ENCODE assay signal across 8 cellular contexts in the genomic region with DNA sequence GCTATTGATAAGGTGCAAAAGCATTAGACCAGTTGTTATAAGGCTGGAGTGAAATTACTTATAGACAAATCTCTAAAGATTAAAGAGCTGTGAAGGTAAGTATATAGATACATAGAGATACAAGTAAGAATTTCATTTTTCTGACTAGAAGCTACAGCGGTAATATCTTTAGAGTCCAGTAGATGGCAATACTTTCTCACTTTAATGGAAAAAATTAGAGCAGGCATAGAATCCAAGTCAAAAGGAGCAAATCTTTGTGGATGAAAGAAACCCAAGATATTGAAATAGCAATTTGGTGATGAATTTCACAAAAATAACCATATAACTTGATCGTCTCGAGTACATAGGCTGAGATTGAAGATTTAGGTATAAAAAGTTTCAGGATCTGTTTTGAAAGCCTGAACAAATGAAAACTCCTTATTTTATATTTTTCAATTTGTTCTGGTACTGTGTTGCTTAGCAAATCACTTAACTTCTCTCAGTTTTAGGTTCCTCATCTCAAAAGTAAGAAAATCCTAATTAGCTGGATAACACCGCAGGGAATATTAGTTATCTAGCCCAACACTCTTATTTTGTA.
DNase-seq lines count a peak whose midpoint lies in the region; ATAC-seq and TF ChIP-seq lines count a peak whose summit lies in the region.

No MANE protein-coding gene starts in this region.

- no peaks in the 10 kb centered on the region for H3K27me3 ChIP-seq in CD4-positive, alpha-beta T cell (ENCODE audit: control insufficient read depth, insufficient read depth, low read length)
- no peaks in the 10 kb centered on the region for H3K27me3 ChIP-seq in colonic mucosa

- H3K9ac ChIP-seq in colonic mucosa (ENCODE audit: low read depth in 2 of 2, low read length in 2 of 2): no peak overlapping the region

- no peaks in the 10 kb centered on the region for H3K4me1 ChIP-seq in colonic mucosa

- no peaks in the 10 kb centered on the region for H3K27me3 Mint-ChIP-seq in CD4-positive, alpha-beta T cell
- H3K27me3 Mint-ChIP-seq in mesothelial cell of epicardium (ENCODE audit: low read depth): no peaks in the 10 kb centered on the region

- peak; percentile 59 for TF ChIP-seq CTCF in CD4-positive, alpha-beta T cell (IDR thresholded peaks at IDR 0.05)
- TF ChIP-seq CTCF in HFF-Myc (IDR thresholded peaks at IDR 0.05; ENCODE audit: low read depth, low read length, missing control alignments): peak; percentile 35
- peak; percentile 67 for TF ChIP-seq CTCF in colonic mucosa (IDR thresholded peaks at IDR 0.05)
- TF ChIP-seq CTCF in mesothelial cell of epicardium (IDR thresholded peaks at IDR 0.05; ENCODE audit: unreplicated experiment): peak; percentile 79

- H3K27ac Mint-ChIP-seq in CD4-positive, alpha-beta T cell: no peak overlapping the region
- no peak overlapping the region for H3K27ac Mint-ChIP-seq in mesothelial cell of epicardium

- no peak for ATAC-seq in CD4-positive, alpha-beta T cell (ENCODE audit: poor library complexity)
- no peak for ATAC-seq in HG02970 (IDR thresholded peaks at IDR 0.05; ENCODE audit: low FRiP score, unreplicated experiment)

- no peaks in the 10 kb centered on the region for H3K9me3 ChIP-seq in CD4-positive, alpha-beta T cell (ENCODE audit: control insufficient read depth, low read length)
- H3K9me3 ChIP-seq in colonic mucosa: no peaks in the 10 kb centered on the region

- peaks cover 5% of the 10 kb centered on the region for H3K4me1 Mint-ChIP-seq in CD4-positive, alpha-beta T cell (ENCODE audit: low read depth)
- peaks cover 1% of the 10 kb centered on the region for H3K4me1 Mint-ChIP-seq in mesothelial cell of epicardium

- H3K9me3 Mint-ChIP-seq in CD4-positive, alpha-beta T cell: no peaks in the 10 kb centered on the region
- no peaks in the 10 kb centered on the region for H3K9me3 Mint-ChIP-seq in mesothelial cell of epicardium

- POLR2A ChIA-PET in CD4-positive, alpha-beta T cell (lab: Charles Lee): interaction anchor here (1.0 kb wide), 1 partner anchor 66 kb away, joined by 3 read pairs; no protein-coding TSS in a partner anchor

- intact Hi-C loops in CD4-positive, alpha-beta T cell (cut with DNase I, micrococcal nuclease): loop anchor here (1.0 to 5.0 kb wide), 5 partner anchors 255 to 785 kb away; a partner anchor contains a TSS
- intact Hi-C loops in colonic mucosa (cut with DNase I): loop anchor here (2.0 to 5.0 kb wide), 2 partner anchors 256 to 420 kb away; no protein-coding TSS in a partner anchor

- DNase-seq in CD4-positive, alpha-beta T cell: no peak
- DNase-seq in HFF-Myc (ENCODE audit: extremely low read depth, low read depth) (peak; percentile 21), NOMO-1 treated with DMSO at 0.1 percent for 48 hours (lab: John Stamatoyannopoulos, UW; ENCODE audit: unreplicated experiment) (peak; percentile 60), colonic mucosa (no peak), mesothelial cell of epicardium (ENCODE audit: low spot score in 2 of 2, unreplicated experiment in 2 of 2) (no peak)
- no peak for DNase-seq in activated naive CD4-positive, alpha-beta T cell (lab: John Stamatoyannopoulos, UW)
- DNase-seq in activated CD4-positive, alpha-beta T cell treated with anti-CD3 and anti-CD28 coated beads, Interleukin-2, amount 50 U/mL, for 48 hours: no peak

- CTCF ChIA-PET in CD4-positive, alpha-beta T cell (lab: Charles Lee): interaction anchor here (0.7 to 1.9 kb wide), 8 partner anchors 11 to 422 kb away, joined by 3 to 18 read pairs (median 3); no protein-coding TSS in a partner anchor

- H3K4me3 Mint-ChIP-seq in CD4-positive, alpha-beta T cell: no peak overlapping the region
- H3K4me3 Mint-ChIP-seq in mesothelial cell of epicardium: no peak overlapping the region

- H3K36me3 Mint-ChIP-seq in CD4-positive, alpha-beta T cell (ENCODE audit: low read depth): peaks cover 18% of the 10 kb centered on the region
- H3K36me3 Mint-ChIP-seq in mesothelial cell of epicardium: peaks cover 4% of the 10 kb centered on the region

- H3K36me3 ChIP-seq in colonic mucosa: no peaks in the 10 kb centered on the region

- no peak overlapping the region for H3K4me3 ChIP-seq in HFF-Myc (replicated peaks; ENCODE audit: low read depth, low read length)
- H3K4me3 ChIP-seq in colonic mucosa: no peak overlapping the region

- no peak overlapping the region for H3K27ac ChIP-seq in CD4-positive, alpha-beta T cell (ENCODE audit: low read depth, low read length)
- no peak overlapping the region for H3K27ac ChIP-seq in colonic mucosa

Comparison
In these comparisons a context has a peak if more than half of its experiments do, and no peak if none do; other contexts are left out.
1. DNase-seq: peak in HFF-Myc (single experiment) and NOMO-1 treated with DMSO at 0.1 percent for 48 hours (single experiment); none in CD4-positive, alpha-beta T cell (0 of 10), colonic mucosa (single experiment), mesothelial cell of epicardium (0 of 2), activated naive CD4-positive, alpha-beta T cell (0 of 4) and activated CD4-positive, alpha-beta T cell treated with anti-CD3 and anti-CD28 coated beads, Interleukin-2, amount 50 U/mL, for 48 hours (0 of 2).
2. Peak in every context shown above with its lines, with median percentiles within 50 percentile points of each other: CTCF ChIP-seq.